ENCODE assay signal across 8 cellular contexts in genomic region chr9:98791147-98792095, GRCh38. TPM values are rescaled to one million over a fixed set of nuclear protein-coding genes. Genes with fewer than 3 reads are reported as not detected.
DNase-seq lines count a peak whose midpoint lies in the region; ATAC-seq and TF ChIP-seq lines count a peak whose summit lies in the region.

No MANE protein-coding gene starts in this region.

- H3K4me3 ChIP-seq in cardiac fibroblast (replicated peaks in 1 of 2; ENCODE audit: low read depth in 2 of 2, low read length in 2 of 2) (no peak overlapping the region), spleen (no peak overlapping the region)

- TF ChIP-seq POLR2A in spleen (IDR thresholded peaks at IDR 0.05): no peak

- TF ChIP-seq CTCF in VCaP (conservative IDR thresholded peaks at IDR 0.05) (peak; percentile 99), cardiac fibroblast (IDR thresholded peaks at IDR 0.05; ENCODE audit: low read depth, low read length) (peak; percentile 97), spleen (IDR thresholded peaks at IDR 0.05 in 8 of 11, conservative IDR thresholded peaks at IDR 0.05 in 3 of 11) (peak; percentile 79 to 97 (median 95))

- DNase-seq in AG08396 (ENCODE audit: low spot score) (peak; percentile 98), cardiac fibroblast (ENCODE audit: low read depth in 2 of 2) (peak; percentile 96), inferior parietal cortex (ENCODE audit: extremely low spot score) (peak; percentile 82), spleen (peak; percentile 89)

- H3K9me3 ChIP-seq in spleen: no peaks in the 10 kb centered on the region

- H3K4me1 ChIP-seq in spleen: peaks cover 0 to 35% (median 18%) of the 10 kb centered on the region in 6 donors

- intact Hi-C loops in spleen (cut with DNase I; ENCODE audit: low total_unique reads): no loop called here

- peak; percentile 71 for ATAC-seq in GM18502 (IDR thresholded peaks at IDR 0.05; ENCODE audit: poor library complexity, unreplicated experiment)
- ATAC-seq in HG03045 (IDR thresholded peaks at IDR 0.05; ENCODE audit: unreplicated experiment): no peak

- TF ChIP-seq RAD21 in Ishikawa (IDR thresholded peaks at IDR 0.05; ENCODE audit: low read depth): peak; percentile 73

- H3K36me3 ChIP-seq in spleen: peaks cover 0 to 20% (median 4%) of the 10 kb centered on the region in 6 donors

- 62 to 75% (median 71%) methylated on average over 14 to 16 of the region's 16 CpGs for WGBS in spleen, 5 donors

- H3K27ac ChIP-seq in VCaP (no peak overlapping the region), spleen (no peak overlapping the region)

- TF ChIP-seq EP300 in Ishikawa (IDR thresholded peaks at IDR 0.05; ENCODE audit: borderline replicate concordance): peak; percentile 50; the same call in 1 of the 2 replicates

- H3K27me3 ChIP-seq in spleen (replicated peaks in 1 of 7): peaks cover 0 to 12% (median 0%) of the 10 kb centered on the region in 7 donors

TF ChIP-seq in Ishikawa, 13 proteins besides CTCF, POLR2A, EP300 and RAD21:
- no peak for TF ChIP-seq EGR1 (IDR thresholded peaks at IDR 0.05)
- TF ChIP-seq FOXM1 (IDR thresholded peaks at IDR 0.05; ENCODE audit: borderline replicate concordance, low read depth): no peak
- TF ChIP-seq MAX (IDR thresholded peaks at IDR 0.05): peak; percentile 62
- TF ChIP-seq TAF1 (IDR thresholded peaks at IDR 0.05; ENCODE audit: low read depth): 0 out of 2 replicates have a peak, but pooled peaks have one; percentile 26
- TF ChIP-seq CREB1 (IDR thresholded peaks at IDR 0.05; ENCODE audit: low read depth): no peak
- TF ChIP-seq USF1 (IDR thresholded peaks at IDR 0.05): 0 out of 2 replicates have a peak, but pooled peaks have one; percentile 22
- no peak for TF ChIP-seq REST (IDR thresholded peaks at IDR 0.05; ENCODE audit: low read depth)
- peak; percentile 100 for TF ChIP-seq TEAD4 (IDR thresholded peaks at IDR 0.05)
- peak; percentile 47; the same call in 1 of the 2 replicates for TF ChIP-seq ZBTB7A (IDR thresholded peaks at IDR 0.05; ENCODE audit: low read depth)
- TF ChIP-seq CEBPB (IDR thresholded peaks at IDR 0.05): peak; percentile 44; the same call in 1 of the 2 replicates
- TF ChIP-seq YY1 (IDR thresholded peaks at IDR 0.05; ENCODE audit: low read depth): peak; percentile 43; the same call in 1 of the 2 replicates
- TF ChIP-seq NFIC (IDR thresholded peaks at IDR 0.05): peak; percentile 74
- peak; percentile 22; the same call in 1 of the 2 replicates for TF ChIP-seq TCF12 (IDR thresholded peaks at IDR 0.05; ENCODE audit: low read depth)
TF ChIP-seq in Ishikawa: peak in this region for 9.

RNA-seq across cellular contexts. Expression of gene ANKS6, which starts 4.9 kb away (rescaled TPM):
- total RNA-seq in spleen: 1 to 10 TPM; 5.2 to 9.4 (median 7.0) TPM
- polyA plus RNA-seq in spleen: 1 to 10 TPM; 4.9 to 8.2 (median 7.7) TPM

RNA-seq across cellular contexts. Expression of gene GALNT12, which starts 16.0 kb away (rescaled TPM):
- 1 to 10 TPM; 1.2 to 3.2 (median 2.6) TPM for total RNA-seq in spleen
- 1 to 10 TPM; 2.1 to 2.6 (median 2.3) TPM for polyA plus RNA-seq in spleen
